8 cellular contexts compared by ENCODE assay signal in genomic region chr4:168840988-168841681, GRCh38.
A peak's percentile ranks its signal among the peaks of the same experiment; 100 is the strongest.
DNase-seq lines count a peak whose midpoint lies in the region; ATAC-seq and TF ChIP-seq lines count a peak whose summit lies in the region.
"Had no signal": no experiment of that assay in that cellular context is flagged by ENCODE, and none has a peak within 500 bp of the region (broad histone marks: within the 10 kb centered on the region; RNA-seq: fewer than 3 reads in every experiment).

No MANE protein-coding gene starts in this region.

- no peak overlapping the region for H3K27ac Mint-ChIP-seq in stimulated activated memory B cell treated with anti-CD40 and anti-IgM and Interleukin-4, amounts not matched to agents 10 μg/mL and 1 μg/mL and 100 μg/mL, for 72 hours

- H3K4me1 Mint-ChIP-seq in stimulated activated memory B cell treated with anti-CD40 and anti-IgM and Interleukin-4, amounts not matched to agents 10 μg/mL and 1 μg/mL and 100 μg/mL, for 72 hours = no peaks in the 10 kb centered on the region

- H3K36me3 ChIP-seq in ascending aorta (peaks cover 2 to 10% of the 10 kb centered on the region in 2 donors), iPS-18a (ENCODE audit: control insufficient read depth, low read depth, low read length) (peaks cover 3% of the 10 kb centered on the region), WERI-Rb-1 (no peaks in the 10 kb centered on the region)

- peak overlapping the region in 1 of 2 donors; percentile 90 for H3K4me3 ChIP-seq in ascending aorta
- H3K4me3 ChIP-seq in iPS-18a (ENCODE audit: low read length) = peak overlapping the region; percentile 45
- no peak overlapping the region for H3K4me3 ChIP-seq in WERI-Rb-1 (ENCODE audit: low read depth, low read length)

- H3K9me3 ChIP-seq in ascending aorta = no peaks in the 10 kb centered on the region
- no peaks in the 10 kb centered on the region for H3K9me3 ChIP-seq in iPS-18a (ENCODE audit: control insufficient read depth, low read depth, low read length)
- H3K9me3 ChIP-seq in WERI-Rb-1 (ENCODE audit: severe bottlenecking) = no peaks in the 10 kb centered on the region

- H3K27me3 ChIP-seq in ascending aorta (no peaks in the 10 kb centered on the region), iPS-18a (ENCODE audit: control insufficient read depth, insufficient read depth, low read length) (no peaks in the 10 kb centered on the region), WERI-Rb-1 (ENCODE audit: insufficient read depth, low read depth, severe bottlenecking) (no peaks in the 10 kb centered on the region)

- ATAC-seq in stimulated activated memory B cell treated with anti-CD40 and anti-IgM and Interleukin-4, amounts not matched to agents 10 μg/mL and 1 μg/mL and 100 μg/mL, for 72 hours = peak; percentile 35
- ATAC-seq in GM19351 (IDR thresholded peaks at IDR 0.05; ENCODE audit: unreplicated experiment) = no peak
- no peak for ATAC-seq in esophagus mucosa

- H3K27ac ChIP-seq in ascending aorta = peak overlapping the region; percentile 97 to 99
- peak overlapping the region; percentile 89 for H3K27ac ChIP-seq in iPS-18a (ENCODE audit: low read length)
- no peak overlapping the region for H3K27ac ChIP-seq in WERI-Rb-1

- no peaks in the 10 kb centered on the region for H3K9me3 Mint-ChIP-seq in stimulated activated memory B cell treated with anti-CD40 and anti-IgM and Interleukin-4, amounts not matched to agents 10 μg/mL and 1 μg/mL and 100 μg/mL, for 72 hours

- H3K27me3 Mint-ChIP-seq in stimulated activated memory B cell treated with anti-CD40 and anti-IgM and Interleukin-4, amounts not matched to agents 10 μg/mL and 1 μg/mL and 100 μg/mL, for 72 hours = peaks cover 53% of the 10 kb centered on the region

- no peak overlapping the region for H3K4me3 Mint-ChIP-seq in stimulated activated memory B cell treated with anti-CD40 and anti-IgM and Interleukin-4, amounts not matched to agents 10 μg/mL and 1 μg/mL and 100 μg/mL, for 72 hours

- intact Hi-C loops in ascending aorta (cut with DNase I) = loop anchor here (2.0 kb wide), 2 partner anchors 14 to 44 kb away; no protein-coding TSS in a partner anchor

- DNase-seq in LHCN-M2 (ENCODE audit: low read depth) (peak; percentile 52), ascending aorta (ENCODE audit: low spot score in 2 of 2) (no peak), WERI-Rb-1 (no peak)
- DNase-seq: DND-41 had no signal

- H3K36me3 Mint-ChIP-seq in stimulated activated memory B cell treated with anti-CD40 and anti-IgM and Interleukin-4, amounts not matched to agents 10 μg/mL and 1 μg/mL and 100 μg/mL, for 72 hours = no peaks in the 10 kb centered on the region

- peak overlapping the region; percentile 24 for H3K9ac ChIP-seq in iPS-18a (ENCODE audit: low read length)

- TF ChIP-seq CTCF in ascending aorta (IDR thresholded peaks at IDR 0.05) = no peak
- TF ChIP-seq CTCF in WERI-Rb-1 (IDR thresholded peaks at IDR 0.05; ENCODE audit: low read depth, low read length) = no peak

- H3K4me1 ChIP-seq in ascending aorta (peaks cover 39 to 80% of the 10 kb centered on the region in 2 donors), iPS-18a (ENCODE audit: control insufficient read depth, low read depth, low read length) (peaks cover 65% of the 10 kb centered on the region)
